1 cellular context compared by ENCODE assay signal in genomic region chr1:187744665-187745064, GRCh38.
TF ChIP-seq lines count a peak whose summit lies in the region.

No MANE protein-coding gene starts in this region.

TF ChIP-seq in GM23338, 12 proteins besides CTCF, POLR2A, EP300 and RAD21 (continued from another document):
- TF ChIP-seq EZH2 (IDR thresholded peaks at IDR 0.05; ENCODE audit: low read depth, unreplicated experiment) = no peak
TF ChIP-seq in GM23338: peak in this region for 0.
